ENCODE assay signal across 23 cellular contexts in the genomic region with DNA sequence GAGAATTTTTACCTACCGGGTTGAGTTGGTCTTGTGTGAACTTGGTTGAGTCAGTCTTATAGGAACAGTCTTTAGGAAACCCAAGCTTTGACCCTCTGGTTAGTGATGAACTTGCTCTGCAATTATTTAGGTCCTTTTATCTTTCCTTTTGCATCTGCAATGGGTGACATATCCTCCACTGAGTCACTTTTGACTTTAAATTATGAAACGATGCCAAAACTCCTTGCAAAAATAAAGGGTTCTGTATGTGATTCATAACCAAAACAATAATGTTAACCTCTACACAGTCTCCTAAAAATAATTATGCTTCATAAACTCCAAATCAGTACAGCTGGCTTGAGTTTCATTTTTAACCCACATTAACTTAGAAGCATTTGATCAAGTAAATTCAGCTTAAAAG.
DNase-seq lines count a peak whose midpoint lies in the region; ATAC-seq and TF ChIP-seq lines count a peak whose summit lies in the region.
"Had no signal": no experiment of that assay in that cellular context is flagged by ENCODE, and none has a peak within 500 bp of the region (broad histone marks: within the 10 kb centered on the region; RNA-seq: fewer than 3 reads in every experiment).

No MANE protein-coding gene starts in this region.

- no peak overlapping the region for H4K5ac ChIP-seq in IMR-90 (ENCODE audit: low read depth, low read length)

- no peaks in the 10 kb centered on the region for H3K9me3 ChIP-seq in IMR-90 (ENCODE audit: control insufficient read depth, insufficient read depth, low read length)
- H3K9me3 ChIP-seq: thyroid gland had no signal

- H4K8ac ChIP-seq in IMR-90 (ENCODE audit: low read depth in 2 of 2, low read length in 2 of 2) = no peak overlapping the region

- intact Hi-C loops in IMR-90 (cut with micrococcal nuclease) = no loop called here

- no peak overlapping the region for H2BK5ac ChIP-seq in IMR-90 (ENCODE audit: low read depth, low read length, poor library complexity, severe bottlenecking)

- BruUV-seq in IMR-90 (replicated peaks; lab: Mats Ljungman, UMichigan) = no TSS peak

- no peak overlapping the region for H3K4ac ChIP-seq in IMR-90 (ENCODE audit: low read depth, low read length)

- no peak overlapping the region for H3K18ac ChIP-seq in IMR-90 (ENCODE audit: low read depth, low read length)

- in situ Hi-C loops in IMR-90 (cut with MboI; ENCODE audit: low sequenced_read_pairs) = no loop called here

- POLR2A ChIA-PET in IMR-90 (lab: Charles Lee; ENCODE audit: unreplicated experiment) = no interaction called here

- no peak overlapping the region for H2AK5ac ChIP-seq in IMR-90 (ENCODE audit: low read depth, low read length)

- H3K4me1 ChIP-seq in IMR-90 (ENCODE audit: control insufficient read depth, insufficient read depth, low read length) = no peaks in the 10 kb centered on the region
- H3K4me1 ChIP-seq: thyroid gland had no signal

- no peak overlapping the region for H3K23ac ChIP-seq in IMR-90 (ENCODE audit: low read depth, low read length)

- no peak overlapping the region for H2AFZ ChIP-seq in IMR-90 (replicated peaks; ENCODE audit: low read length, poor library complexity)

- H3K27me3 ChIP-seq in IMR-90 (ENCODE audit: control insufficient read depth, insufficient read depth, low read length) = no peaks in the 10 kb centered on the region
- H3K27me3 ChIP-seq: thyroid gland had no signal

- no peaks in the 10 kb centered on the region for H3K79me1 ChIP-seq in IMR-90 (ENCODE audit: low read depth in 1 of 2, low read length in 2 of 2)

- no peak overlapping the region for H4K91ac ChIP-seq in IMR-90 (ENCODE audit: insufficient read depth, low read depth, low read length)

- H2AK9ac ChIP-seq in IMR-90 (replicated peaks; ENCODE audit: low read depth, low read length, poor library complexity) = no peak overlapping the region

- no peak for TF ChIP-seq POLR2A in IMR-90 (IDR thresholded peaks at IDR 0.05; ENCODE audit: low read depth, low read length)

- WGBS in IMR-90 (ENCODE audit: extremely low coverage in 2 of 2, insufficient read length in 1 of 2), 2 experiments = no CpG with 5 or more reads among the region's 2 CpGs

- H3K9me1 ChIP-seq in IMR-90 (ENCODE audit: insufficient read depth, low read length) = no peaks in the 10 kb centered on the region

- ATAC-seq in IMR-90 (ENCODE audit: low read depth) (peak; percentile 83), HG03442 (IDR thresholded peaks at IDR 0.05; ENCODE audit: unreplicated experiment) (no peak), GM21515 (IDR thresholded peaks at IDR 0.05; ENCODE audit: unreplicated experiment) (no peak)
- ATAC-seq: activated T-cell treated with anti-CD3 and anti-CD28 coated beads, Interleukin-2, amount 50 U/mL, for 72 hours; K562; natural killer cell treated with Interleukin-12 subunit alpha and Interleukin-12 subunit beta and Interleukin-15 and Interleukin-18, amount 100 ng/mL, for 72 hours had no signal

- TF ChIP-seq RAD21 in IMR-90 (IDR thresholded peaks at IDR 0.05; ENCODE audit: low read length) = no peak

- dilution Hi-C loops in IMR-90 (cut with HindIII; ENCODE audit: low sequenced_read_pairs, unreplicated experiment) = no loop called here

- no peaks in the 10 kb centered on the region for H3K36me3 ChIP-seq in IMR-90 (ENCODE audit: control insufficient read depth, insufficient read depth, low read length)
- H3K36me3 ChIP-seq: thyroid gland had no signal

- DNase-seq in AG10803 (ENCODE audit: low read depth) = peak; percentile 27
- peak; percentile 88 for DNase-seq in IMR-90
- DNase-seq in dedifferentiated amniotic fluid mesenchymal stem cell (ENCODE audit: extremely low spot score) = peak; percentile 64
- peak; percentile 66 for DNase-seq in kidney glomerular epithelial cell (lab: John Stamatoyannopoulos, UW)
- DNase-seq in germinal center (ENCODE audit: low spot score) = no peak
- DNase-seq in NCI-H1436 (lab: John Stamatoyannopoulos, UW) = no peak
- DNase-seq: activated naive CD4-positive, alpha-beta T cell treated with anti-CD3 and anti-CD28 coated beads, Interleukin-2, amount 10 ng/mL, durations not matched to agents 7 days and 5 days; activated T-cell treated with anti-CD3 and anti-CD28 coated beads, Interleukin-2, amount 50 U/mL, for 72 hours; AML-193; aorta; DND-41; MV-4-11; NCI-H187 treated with DMSO at 0.1 percent for 48 hours; NCI-H2227 treated with DMSO at 0.1 percent for 48 hours; NCI-H748 treated with DMSO at 0.1 percent for 48 hours; SHP77; stimulated activated CD4-positive, alpha-beta T cell treated with anti-CD3 and anti-CD28 coated beads, Interleukin-1b, Interleukin-23, amount 100 ng/mL, for 48 hours; stimulated activated naive CD4-positive, alpha-beta T cell; thyroid gland had no signal

- H3K4me2 ChIP-seq in IMR-90 (ENCODE audit: low read depth, low read length) = no peak overlapping the region

- H2BK120ac ChIP-seq in IMR-90 (ENCODE audit: low read depth, low read length) = no peak overlapping the region

- no peak overlapping the region for H3K14ac ChIP-seq in IMR-90 (replicated peaks; ENCODE audit: low read depth, low read length)

- no peak for TF ChIP-seq CTCF in AG10803 (conservative IDR thresholded peaks at IDR 0.05; ENCODE audit: low read length)
- TF ChIP-seq CTCF in IMR-90 (conservative IDR thresholded peaks at IDR 0.05; ENCODE audit: low read depth, low read length) = no peak

- CTCF ChIA-PET in IMR-90 (lab: Yijun Ruan, JAX) = interaction anchor here (1.1 kb wide), 1 partner anchor 36 kb away, joined by 3 read pairs; no protein-coding TSS in a partner anchor

- H4K20me1 ChIP-seq in IMR-90 (ENCODE audit: insufficient read depth, low read length) = no peaks in the 10 kb centered on the region

- H2BK20ac ChIP-seq in IMR-90 (ENCODE audit: low read depth, low read length) = no peak overlapping the region

- H2BK15ac ChIP-seq in IMR-90 (ENCODE audit: low read depth, low read length) = no peak overlapping the region

- no peak overlapping the region for H3K27ac ChIP-seq in IMR-90 (ENCODE audit: insufficient read depth, low read length)
- H3K27ac ChIP-seq: thyroid gland had no signal

- H3K4me3 ChIP-seq in AG10803 (ENCODE audit: low read length) (no peak overlapping the region), IMR-90 (ENCODE audit: insufficient read depth, low read depth, low read length) (no peak overlapping the region)
- H3K4me3 ChIP-seq: K562, thyroid gland had no signal

- no peak overlapping the region for H3K56ac ChIP-seq in IMR-90 (ENCODE audit: extremely low read depth, insufficient read depth, low read length)

- H3K9ac ChIP-seq in IMR-90 (ENCODE audit: low read depth, low read length) = no peak overlapping the region

TF ChIP-seq in IMR-90, 13 proteins besides CTCF, POLR2A, EP300 and RAD21:
- TF ChIP-seq CEBPB (IDR thresholded peaks at IDR 0.05; ENCODE audit: low read depth, low read length) (peak; percentile 41; the same call in 1 of the 2 replicates), RCOR1 (IDR thresholded peaks at IDR 0.05; ENCODE audit: insufficient replicate concordance, low read length) (peak; percentile 16), RFX5 (IDR thresholded peaks at IDR 0.05; ENCODE audit: low read depth, low read length) (no peak), SMC3 (IDR thresholded peaks at IDR 0.05; ENCODE audit: low read depth, low read length) (no peak), BHLHE40 (IDR thresholded peaks at IDR 0.05; ENCODE audit: low read depth, low read length) (no peak), MXI1 (IDR thresholded peaks at IDR 0.05; ENCODE audit: borderline replicate concordance, low read depth, low read length) (no peak), FOS (IDR thresholded peaks at IDR 0.05; ENCODE audit: low read depth, low read length) (peak; percentile 24; the same call in 1 of the 2 replicates)

Comparison
In these comparisons a context has a peak if more than half of its experiments do, and no peak if none do; other contexts are left out.
1. DNase-seq: peak in AG10803 (single experiment), IMR-90 (single experiment), dedifferentiated amniotic fluid mesenchymal stem cell (single experiment) and kidney glomerular epithelial cell (single experiment); none in germinal center (single experiment) and NCI-H1436 (single experiment).